In genomic region chr9:90432951-90433350, GRCh38 we compare ENCODE assay signal across 1 cellular context.
TF ChIP-seq lines count a peak whose summit lies in the region.

No MANE protein-coding gene starts in this region.

TF ChIP-seq in GM23338, 12 proteins besides CTCF, POLR2A, EP300 and RAD21 (continued from another document):
- no peak for TF ChIP-seq REST (IDR thresholded peaks at IDR 0.05; ENCODE audit: unreplicated experiment)
- no peak for TF ChIP-seq EZH2phosphoT487 (IDR thresholded peaks at IDR 0.05; ENCODE audit: unreplicated experiment)
- TF ChIP-seq CREB1 (CRISPR knock-in tag; IDR thresholded peaks at IDR 0.05; ENCODE audit: low read depth) = no peak
- no peak for TF ChIP-seq ZNF462 (CRISPR knock-in tag; IDR thresholded peaks at IDR 0.05)
- TF ChIP-seq ETS1 (IDR thresholded peaks at IDR 0.05) = no peak
- no peak for TF ChIP-seq NANOG (IDR thresholded peaks at IDR 0.05; ENCODE audit: borderline replicate concordance)
- TF ChIP-seq EZH2 (IDR thresholded peaks at IDR 0.05; ENCODE audit: low read depth, unreplicated experiment) = no peak
- no peak for TF ChIP-seq ZNF114 (CRISPR knock-in tag; IDR thresholded peaks at IDR 0.05)
